Comparison of ENCODE assay signal across 21 cellular contexts in genomic region chr7:16921151-16921550, GRCh38. TPM values are rescaled to one million over a fixed set of nuclear protein-coding genes. Genes with fewer than 3 reads are reported as not detected.
DNase-seq lines count a peak whose midpoint lies in the region; ATAC-seq, FAIRE-seq and TF ChIP-seq lines count a peak whose summit lies in the region.
"Had no signal": no experiment of that assay in that cellular context is flagged by ENCODE, and none has a peak within 500 bp of the region (broad histone marks: within the 10 kb centered on the region; RNA-seq: fewer than 3 reads in every experiment).

No MANE protein-coding gene starts in this region.

- no peak for TF ChIP-seq POLR2A in HepG2 (IDR thresholded peaks at IDR 0.05; ENCODE audit: insufficient read depth in 1 of 2, low read depth in 2 of 2, low read length in 2 of 2)

- H3K79me2 ChIP-seq in neural progenitor cell (ENCODE audit: low read depth) (no peaks in the 10 kb centered on the region), HepG2 (ENCODE audit: insufficient read depth, low read length) (no peaks in the 10 kb centered on the region)

- H3K4me2 ChIP-seq in neural progenitor cell = no peak overlapping the region
- H3K4me2 ChIP-seq in HepG2 (ENCODE audit: low read depth, low read length) = no peak overlapping the region
- H3K4me2 ChIP-seq: KMS-11 had no signal

- H3K4me3 Mint-ChIP-seq in Caco-2 (ENCODE audit: unreplicated experiment) = no peak overlapping the region
- H3K4me3 Mint-ChIP-seq in neural progenitor cell = no peak overlapping the region

- H4K20me1 ChIP-seq in neural progenitor cell (ENCODE audit: low read depth) (no peaks in the 10 kb centered on the region), HepG2 (ENCODE audit: insufficient read depth, low read length) (no peaks in the 10 kb centered on the region)

- H3K4me1 ChIP-seq in Caco-2 = peaks cover 34% of the 10 kb centered on the region
- peaks cover 28% of the 10 kb centered on the region for H3K4me1 ChIP-seq in neural progenitor cell
- peaks cover 11% of the 10 kb centered on the region for H3K4me1 ChIP-seq in HepG2 (ENCODE audit: insufficient read depth, low read length)

- DNase-seq in Caco-2 (no peak), kidney tubule cell (ENCODE audit: low spot score) (peak; percentile 30), neural progenitor cell (ENCODE audit: low spot score) (no peak), HepG2 (ENCODE audit: low spot score) (no peak), H4 (ENCODE audit: low spot score) (no peak)
- DNase-seq in activated CD4-positive, alpha-beta T cell treated with anti-CD3 and anti-CD28 coated beads, Interleukin-2, amount 50 U/mL, for 1 hour = no peak
- DNase-seq: GOT3, MG63, NCI-H1105, NCI-H187, NCI-H446 treated with DMSO at 0.1 percent for 48 hours, NCI-H748 treated with DMSO at 0.1 percent for 48 hours, Peyer's patch, SHP77 treated with DMSO at 0.1 percent for 48 hours had no signal

- H3K27me3 Mint-ChIP-seq in Caco-2 (ENCODE audit: insufficient read depth, unreplicated experiment) = no peaks in the 10 kb centered on the region
- no peaks in the 10 kb centered on the region for H3K27me3 Mint-ChIP-seq in neural progenitor cell (ENCODE audit: insufficient read depth, low read depth)

- TF ChIP-seq EP300 in HepG2 (IDR thresholded peaks at IDR 0.05; ENCODE audit: low read depth in 2 of 2, low read length in 2 of 2) (no peak), HepG2 (CRISPR knock-in tag; IDR thresholded peaks at IDR 0.05; ENCODE audit: borderline replicate concordance) (no peak)

- intact Hi-C loops in Caco-2 (cut with micrococcal nuclease; ENCODE audit: unreplicated experiment) (no loop called here), HepG2 (cut with micrococcal nuclease; ENCODE audit: unreplicated experiment) (no loop called here)

- H3K9ac ChIP-seq in neural progenitor cell (no peak overlapping the region), HepG2 (ENCODE audit: insufficient read depth, low read depth, low read length) (no peak overlapping the region)
- H3K9ac ChIP-seq: KMS-11 had no signal

- ATAC-seq in HepG2 (no peak), HG03378 (IDR thresholded peaks at IDR 0.05; ENCODE audit: unreplicated experiment) (no peak)

- peak overlapping the region; percentile 51 for H2AFZ ChIP-seq in neural progenitor cell (replicated peaks)
- no peak overlapping the region for H2AFZ ChIP-seq in HepG2 (ENCODE audit: low read length)

- H3K4me1 Mint-ChIP-seq in Caco-2 (ENCODE audit: low read depth, unreplicated experiment) (peaks cover 25% of the 10 kb centered on the region), neural progenitor cell (peaks cover 39% of the 10 kb centered on the region)

- in situ Hi-C loops in HepG2 (cut with HindIII; ENCODE audit: extremely low pct_ligation_motif_present, low pct_unique_long_range_greater_than_20kb) = no loop called here

- POLR2A ChIA-PET in Caco-2 (lab: Charles Lee) (no interaction called here), HepG2 (lab: Yijun Ruan, JAX) (no interaction called here)

- H3K9me3 ChIP-seq in Caco-2 (no peaks in the 10 kb centered on the region), neural progenitor cell (ENCODE audit: low read depth) (no peaks in the 10 kb centered on the region), HepG2 (ENCODE audit: low read length) (no peaks in the 10 kb centered on the region)
- H3K9me3 ChIP-seq: MG63, Peyer's patch had no signal

- FAIRE-seq in HepG2 (lab: Jason Lieb, UNC) = no peak
- FAIRE-seq: A204.1, GM12891, GM19239 had no signal

- H3K36me3 ChIP-seq in Caco-2 (ENCODE audit: control insufficient read depth, insufficient read depth, low read length) (no peaks in the 10 kb centered on the region), neural progenitor cell (no peaks in the 10 kb centered on the region), HepG2 (replicated peaks in 1 of 2; ENCODE audit: control insufficient read depth in 1 of 2, insufficient read depth in 2 of 2, low read length in 2 of 2) (no peaks in the 10 kb centered on the region)
- H3K36me3 ChIP-seq: MG63, Peyer's patch had no signal

- no TSS peak for BruUV-seq in Caco-2 (replicated peaks; lab: Mats Ljungman, UMichigan)
- no TSS peak for BruUV-seq in HepG2 (replicated peaks; lab: Mats Ljungman, UMichigan)

- H3K4me3 ChIP-seq in Caco-2 (ENCODE audit: low read depth, low read length) = no peak overlapping the region
- no peak overlapping the region for H3K4me3 ChIP-seq in neural progenitor cell
- no peak overlapping the region for H3K4me3 ChIP-seq in HepG2 (replicated peaks in 1 of 3; ENCODE audit: insufficient read depth in 1 of 3, low read depth in 2 of 3, low read length in 3 of 3)
- H3K4me3 ChIP-seq: MG63, Peyer's patch had no signal

- H3K36me3 Mint-ChIP-seq in Caco-2 (ENCODE audit: insufficient read depth, unreplicated experiment) (peaks cover 5% of the 10 kb centered on the region), neural progenitor cell (peaks cover 9% of the 10 kb centered on the region)

- peak overlapping the region; percentile 52 for H3K27ac Mint-ChIP-seq in Caco-2 (ENCODE audit: unreplicated experiment)
- H3K27ac Mint-ChIP-seq in neural progenitor cell = peak overlapping the region; percentile 31

- H3K27ac ChIP-seq in VCaP (peak overlapping the region; percentile 60), neural progenitor cell (peak overlapping the region; percentile 50), HepG2 (ENCODE audit: extremely low read length, insufficient read depth, low read length) (no peak overlapping the region)
- H3K27ac ChIP-seq: KMS-11, Peyer's patch had no signal

- no peak for TF ChIP-seq RAD21 in HepG2 (CRISPR knock-in tag; IDR thresholded peaks at IDR 0.05)

- H3K9me3 Mint-ChIP-seq in Caco-2 (ENCODE audit: unreplicated experiment) (no peaks in the 10 kb centered on the region), neural progenitor cell (peaks cover 12% of the 10 kb centered on the region)

- H3F3A ChIP-seq in neural progenitor cell (ENCODE audit: low read depth) = peaks cover 8% of the 10 kb centered on the region

- H3K27me3 ChIP-seq in Caco-2 (replicated peaks; ENCODE audit: control insufficient read depth, insufficient read depth, low read length) (no peaks in the 10 kb centered on the region), neural progenitor cell (no peaks in the 10 kb centered on the region), HepG2 (ENCODE audit: control insufficient read depth in 1 of 2, insufficient read depth in 2 of 2, low read length in 2 of 2) (no peaks in the 10 kb centered on the region)
- H3K27me3 ChIP-seq: MG63, Peyer's patch had no signal

- 57% methylated on average over 4 of the region's 4 CpGs for WGBS in HepG2 (ENCODE audit: low lambda C conversion rate)

- TF ChIP-seq CTCF in Caco-2 (IDR thresholded peaks at IDR 0.05; ENCODE audit: insufficient read depth in 1 of 2, low read depth in 1 of 2, low read length in 1 of 2, severe bottlenecking in 1 of 2, unreplicated experiment in 1 of 2) (no peak), VCaP (conservative IDR thresholded peaks at IDR 0.05) (no peak), neural progenitor cell (IDR thresholded peaks at IDR 0.05) (no peak), HepG2 (CRISPR knock-in tag; IDR thresholded peaks at IDR 0.05) (no peak)

- CTCF ChIA-PET in Caco-2 (lab: Charles Lee) = interaction anchor here (2.8 kb wide), 1 partner anchor 30 kb away, joined by 13 read pairs; no protein-coding TSS in a partner anchor
- CTCF ChIA-PET in HepG2 (lab: Yijun Ruan, JAX; ENCODE audit: low intra/inter-chr PET ratio, low total read pairs) = no interaction called here

TF ChIP-seq in HepG2, 621 proteins besides CTCF, POLR2A, EP300 and RAD21:
- TF ChIP-seq SMARCE1 (IDR thresholded peaks at IDR 0.05; ENCODE audit: borderline replicate concordance) (no peak), U2AF2 (IDR thresholded peaks at IDR 0.05; ENCODE audit: low read depth, low read length) (no peak)
- TF ChIP-seq, protein P1, sequence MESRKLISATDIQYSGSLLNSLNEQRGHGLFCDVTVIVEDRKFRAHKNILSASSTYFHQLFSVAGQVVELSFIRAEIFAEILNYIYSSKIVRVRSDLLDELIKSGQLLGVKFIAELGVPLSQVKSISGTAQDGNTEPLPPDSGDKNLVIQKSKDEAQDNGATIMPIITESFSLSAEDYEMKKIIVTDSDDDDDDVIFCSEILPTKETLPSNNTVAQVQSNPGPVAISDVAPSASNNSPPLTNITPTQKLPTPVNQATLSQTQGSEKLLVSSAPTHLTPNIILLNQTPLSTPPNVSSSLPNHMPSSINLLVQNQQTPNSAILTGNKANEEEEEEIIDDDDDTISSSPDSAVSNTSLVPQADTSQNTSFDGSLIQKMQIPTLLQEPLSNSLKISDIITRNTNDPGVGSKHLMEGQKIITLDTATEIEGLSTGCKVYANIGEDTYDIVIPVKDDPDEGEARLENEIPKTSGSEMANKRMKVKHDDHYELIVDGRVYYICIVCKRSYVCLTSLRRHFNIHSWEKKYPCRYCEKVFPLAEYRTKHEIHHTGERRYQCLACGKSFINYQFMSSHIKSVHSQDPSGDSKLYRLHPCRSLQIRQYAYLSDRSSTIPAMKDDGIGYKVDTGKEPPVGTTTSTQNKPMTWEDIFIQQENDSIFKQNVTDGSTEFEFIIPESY (CRISPR knock-in tag; IDR thresholded peaks at IDR 0.05) = no peak

RNA-seq across cellular contexts. Expression of gene AGR3, which starts 39.4 kb away (rescaled TPM):
- total RNA-seq in Caco-2 (2022) (1.2 and 3.1 TPM in 2 replicates), neural progenitor cell (ENCODE audit: low replicate concordance) (not detected in 2 replicates), HepG2 (2016; rRNA removed; fragmentation: Illumina TruSeq; extraction: Trizol) (not detected in 2 replicates)
- total RNA-seq in HepG2 (2016; cell fraction: cytosol; rRNA removed; fragmentation: Illumina TruSeq; extraction: Trizol; ENCODE audit: low read depth) = not detected in 2 replicates
- total RNA-seq in HepG2 (2016; cell fraction: insoluble cytoplasmic fraction; rRNA removed; fragmentation: Illumina TruSeq; extraction: Trizol) = not detected in 2 replicates
- total RNA-seq in HepG2 (2016; cell fraction: membrane; rRNA removed; fragmentation: Illumina TruSeq; extraction: Trizol) = not detected in 2 replicates
- not detected in 2 replicates for total RNA-seq in HepG2 (2016; cell fraction: nucleus; rRNA removed; fragmentation: Illumina TruSeq; extraction: Trizol)
- not detected in 2 replicates for polyA plus RNA-seq in HepG2 (2011; rRNA removed)
- polyA plus RNA-seq in HepG2 (2011; cell fraction: cytosol; rRNA removed) = not detected in 2 replicates
- not detected in 2 replicates for polyA plus RNA-seq in HepG2 (2011; cell fraction: nucleus; rRNA removed)
- polyA plus RNA-seq in HepG2 (2012) = not detected in 2 replicates
- polyA plus RNA-seq in HepG2 (2016; cell fraction: cytosol; fragmentation: Illumina TruSeq; extraction: Trizol; ENCODE audit: low read depth) = not detected in 2 replicates
- not detected in 2 replicates for polyA plus RNA-seq in HepG2 (2016; cell fraction: insoluble cytoplasmic fraction; fragmentation: Illumina TruSeq; extraction: Trizol; ENCODE audit: low read depth)
- not detected in 2 replicates for polyA plus RNA-seq in HepG2 (2016; cell fraction: membrane; fragmentation: Illumina TruSeq; extraction: Trizol; ENCODE audit: low read depth)
- not detected in 2 replicates for polyA plus RNA-seq in HepG2 (2016; cell fraction: nucleus; fragmentation: Illumina TruSeq; extraction: Trizol; ENCODE audit: insufficient read depth, low read depth)
- not detected in 2 replicates for polyA minus RNA-seq in HepG2 (2011; rRNA and poly(A)+ RNA removed; ENCODE audit: low replicate concordance)
- polyA minus RNA-seq in HepG2 (2011; cell fraction: cytosol; rRNA and poly(A)+ RNA removed) = not detected in 2 replicates
- not detected in 2 replicates for polyA minus RNA-seq in HepG2 (2011; cell fraction: nucleus; rRNA and poly(A)+ RNA removed)
- not detected in 2 replicates for total RNA-seq in H4 (2014; rRNA removed; shearing (Covaris generic))
- total RNA-seq: G401 had no signal
